19 cellular contexts compared by ENCODE assay signal in the genomic region with DNA sequence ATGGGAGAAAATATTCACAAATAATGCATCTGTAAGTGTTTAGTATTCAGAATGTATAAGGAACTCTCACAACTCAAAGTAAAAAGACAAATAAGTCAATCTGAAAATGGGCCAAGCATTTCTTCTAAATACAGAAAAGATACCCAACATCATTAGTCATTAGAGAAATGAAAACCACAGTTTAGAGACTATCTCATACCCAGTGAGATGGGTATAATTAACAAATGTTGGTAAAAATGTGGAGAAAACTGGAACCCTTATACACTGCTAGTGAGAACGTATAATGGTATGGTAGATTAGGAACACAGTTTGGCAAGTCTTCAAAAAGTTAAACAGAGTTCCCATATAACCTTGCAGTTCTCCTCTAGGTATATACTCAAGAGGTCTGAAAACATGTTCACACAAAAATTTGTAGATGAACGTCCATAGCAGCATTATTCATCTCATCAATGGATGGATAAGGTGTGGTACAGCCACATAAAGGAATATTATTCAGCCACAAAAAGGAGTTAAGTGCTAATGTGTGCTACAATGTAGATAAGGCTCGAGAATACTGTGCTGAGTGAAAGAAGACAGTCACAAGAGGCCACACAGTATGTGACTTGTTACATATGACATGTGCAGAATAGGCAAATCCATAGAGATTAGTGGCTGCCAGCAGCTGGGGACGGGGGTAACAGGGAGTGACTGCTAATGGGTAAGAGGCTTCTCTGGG.
"Had no signal": no experiment of that assay in that cellular context is flagged by ENCODE, and none has a peak within 500 bp of the region (broad histone marks: within the 10 kb centered on the region; RNA-seq: fewer than 3 reads in every experiment).

No MANE protein-coding gene starts in this region.

- FAIRE-seq: endothelial cell of umbilical vein, TTC549 had no signal

- H3K4me3 Mint-ChIP-seq: activated CD4-positive, alpha-beta T cell treated with anti-CD3 and anti-CD28 coated beads, Interleukin-2, amount 10 ng/mL, durations not matched to agents 7 days and 5 days; activated CD8-positive, alpha-beta memory T cell treated with anti-CD3 and anti-CD28 coated beads, Interleukin-2, amount 10 ng/mL, durations not matched to agents 7 days and 5 days; nephron progenitor cell had no signal

- ATAC-seq: activated CD8-positive, alpha-beta memory T cell treated with anti-CD3 and anti-CD28 coated beads, Interleukin-2, amount 10 ng/mL, durations not matched to agents 7 days and 5 days; left ventricle myocardium superior; right cardiac atrium had no signal

- DNase-seq: activated CD4-positive, alpha-beta T cell treated with anti-CD3 and anti-CD28 coated beads, Interleukin-2, amount 10 ng/mL, durations not matched to agents 7 days and 5 days; activated CD4-positive, CD25-positive, alpha-beta regulatory T cell; activated CD8-positive, alpha-beta memory T cell treated with anti-CD3 and anti-CD28 coated beads, Interleukin-2, amount 10 ng/mL, durations not matched to agents 7 days and 5 days; aorta; cortex of kidney; effector CD4-positive, alpha-beta T cell; esophagus squamous epithelium; hypothalamus; left ventricle myocardium superior; mesenchymal stem cell; nephron progenitor cell; right cardiac atrium; stimulated activated CD4-positive, alpha-beta T cell treated with anti-CD3 and anti-CD28 coated beads, Interleukin-4, amount 100 ng/mL, for 24 hours; stomach; T-helper 2 cell; testis; upper lobe of left lung had no signal

- H3K27me3 Mint-ChIP-seq: activated CD4-positive, alpha-beta T cell treated with anti-CD3 and anti-CD28 coated beads, Interleukin-2, amount 10 ng/mL, durations not matched to agents 7 days and 5 days; activated CD8-positive, alpha-beta memory T cell treated with anti-CD3 and anti-CD28 coated beads, Interleukin-2, amount 10 ng/mL, durations not matched to agents 7 days and 5 days had no signal

- H3K9me3 Mint-ChIP-seq: activated CD4-positive, alpha-beta T cell treated with anti-CD3 and anti-CD28 coated beads, Interleukin-2, amount 10 ng/mL, durations not matched to agents 7 days and 5 days; nephron progenitor cell had no signal

- H3K27ac Mint-ChIP-seq: activated CD4-positive, alpha-beta T cell treated with anti-CD3 and anti-CD28 coated beads, Interleukin-2, amount 10 ng/mL, durations not matched to agents 7 days and 5 days; nephron progenitor cell had no signal
